In genomic region chr20:62366370-62367135, GRCh38 we compare ENCODE assay signal across 8 cellular contexts.
A peak's percentile ranks its signal among the peaks of the same experiment; 100 is the strongest.
DNase-seq lines count a peak whose midpoint lies in the region; ATAC-seq and TF ChIP-seq lines count a peak whose summit lies in the region.

No MANE protein-coding gene starts in this region.

- no peaks in the 10 kb centered on the region for H3K9me3 Mint-ChIP-seq in effector memory CD8-positive, alpha-beta T cell

- no peak overlapping the region for H3K27ac Mint-ChIP-seq in effector memory CD8-positive, alpha-beta T cell

- peak; percentile 6 for ATAC-seq in effector memory CD8-positive, alpha-beta T cell (replicated peaks)
- ATAC-seq in GM18520 (IDR thresholded peaks at IDR 0.05; ENCODE audit: unreplicated experiment): no peak

- H3K36me3 ChIP-seq in muscle layer of duodenum (ENCODE audit: control insufficient read depth in 1 of 2, insufficient read depth in 2 of 2, low read length in 2 of 2): no peaks in the 10 kb centered on the region

- H3K27ac ChIP-seq in muscle layer of duodenum (ENCODE audit: low read length): peak overlapping the region; percentile 8

- H3K4me3 ChIP-seq in muscle layer of duodenum (ENCODE audit: low read depth in 1 of 2, low read length in 2 of 2): peak overlapping the region; percentile 63 to 88

- no peaks in the 10 kb centered on the region for H3K36me3 Mint-ChIP-seq in effector memory CD8-positive, alpha-beta T cell (ENCODE audit: insufficient read depth)

- H3K4me1 Mint-ChIP-seq in effector memory CD8-positive, alpha-beta T cell (ENCODE audit: low read depth in 2 of 2): peaks cover 5 to 8% of the 10 kb centered on the region in 2 donors

- peak overlapping the region in 1 of 2 donors; percentile 54 for H3K4me3 Mint-ChIP-seq in effector memory CD8-positive, alpha-beta T cell

- no peaks in the 10 kb centered on the region for H3K9me3 ChIP-seq in muscle layer of duodenum (ENCODE audit: control insufficient read depth in 1 of 2, low read length in 2 of 2)

- H3K27me3 Mint-ChIP-seq in effector memory CD8-positive, alpha-beta T cell: peaks cover 36 to 53% of the 10 kb centered on the region in 2 donors

- no peak for TF ChIP-seq CTCF in GM10266 (IDR thresholded peaks at IDR 0.05; ENCODE audit: control insufficient read depth, insufficient read depth, low read depth, missing control alignments)

- peaks cover 4 to 91% of the 10 kb centered on the region in 2 donors for H3K4me1 ChIP-seq in muscle layer of duodenum (ENCODE audit: control insufficient read depth in 1 of 2, insufficient read depth in 2 of 2, low read length in 2 of 2)

- H3K27me3 ChIP-seq in muscle layer of duodenum (ENCODE audit: low read depth, low read length): peaks cover 4% of the 10 kb centered on the region

- DNase-seq in GM10266 (ENCODE audit: extremely low spot score) (peak; percentile 56), NCI-H2171 treated with DMSO at 0.1 percent for 48 hours (lab: John Stamatoyannopoulos, UW) (peak; percentile 66), kidney glomerular epithelial cell (lab: John Stamatoyannopoulos, UW) (no peak), putamen (ENCODE audit: low spot score) (no peak)
- no peak for DNase-seq in effector memory CD8-positive, alpha-beta T cell
- DNase-seq in activated CD4-positive, CD25-positive, alpha-beta regulatory T cell treated with anti-CD3 and anti-CD28 coated beads, Interleukin-2, amount 50 U/mL, for 72 hours: no peak

Comparison
In these comparisons a context has a peak if more than half of its experiments do, and no peak if none do; other contexts are left out.
1. DNase-seq: peak in GM10266 (single experiment) and NCI-H2171 treated with DMSO at 0.1 percent for 48 hours (single experiment); none in effector memory CD8-positive, alpha-beta T cell (0 of 3), kidney glomerular epithelial cell (single experiment), activated CD4-positive, CD25-positive, alpha-beta regulatory T cell treated with anti-CD3 and anti-CD28 coated beads, Interleukin-2, amount 50 U/mL, for 72 hours (single experiment) and putamen (single experiment).